In the genomic region with DNA sequence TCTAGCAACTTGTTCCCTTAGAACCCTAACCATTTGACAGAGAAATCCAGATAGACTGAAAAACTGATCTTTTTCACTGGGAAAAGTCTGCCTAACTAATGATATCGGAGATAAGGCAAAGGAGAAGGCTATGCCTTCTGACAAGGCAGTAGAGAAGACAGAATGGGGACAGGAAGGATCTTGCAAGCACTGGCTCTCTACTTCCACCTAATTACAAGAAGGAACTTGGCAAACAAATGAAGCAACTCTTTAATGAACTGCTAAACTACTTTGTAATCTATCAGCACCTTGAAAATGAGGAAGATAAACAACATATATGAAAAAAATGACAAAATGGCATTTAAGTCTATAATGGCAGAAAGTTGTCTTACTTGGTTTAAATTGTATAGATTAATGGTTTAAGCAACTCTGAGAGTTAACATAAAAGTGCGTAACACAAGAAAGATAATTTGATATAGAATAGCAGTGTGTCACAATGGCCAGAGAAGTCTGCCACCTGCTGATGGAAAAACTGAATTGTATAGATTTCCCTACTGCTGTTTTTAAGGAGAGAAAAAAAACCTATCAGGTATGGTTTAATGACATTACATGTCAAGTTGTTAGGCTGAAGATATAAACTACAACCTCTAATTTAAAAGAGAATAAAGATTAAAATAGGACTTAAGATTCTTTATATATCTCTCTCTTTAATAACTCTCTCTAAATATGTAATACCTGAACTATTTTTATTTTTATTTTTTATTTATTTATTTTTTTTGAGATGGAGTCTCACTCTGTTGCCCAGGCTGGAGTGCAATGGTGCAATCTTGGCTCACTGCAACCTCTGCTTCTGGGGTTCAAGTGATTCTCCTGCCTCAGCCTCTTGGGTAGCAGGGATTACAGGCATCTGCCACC, we compare ENCODE assay signal across 8 cellular contexts. TPM values are rescaled to one million over a fixed set of nuclear protein-coding genes. Genes with fewer than 3 reads are reported as not detected.
DNase-seq lines count a peak whose midpoint lies in the region; ATAC-seq, FAIRE-seq and TF ChIP-seq lines count a peak whose summit lies in the region.

No MANE protein-coding gene starts in this region.

- ATAC-seq in GM19455 (IDR thresholded peaks at IDR 0.05; ENCODE audit: unreplicated experiment) (peak; percentile 48), GM21619 (IDR thresholded peaks at IDR 0.05; ENCODE audit: unreplicated experiment) (no peak)

- no peak overlapping the region for H3K4me3 ChIP-seq in LNCaP clone FGC (ENCODE audit: low read depth, low read length)
- H3K4me3 ChIP-seq in mucosa of rectum (ENCODE audit: low read length in 2 of 2) = peak overlapping the region in 1 of 2 donors; percentile 7

- H3K4me1 Mint-ChIP-seq in endothelial cell (ENCODE audit: unreplicated experiment) = peaks cover 7% of the 10 kb centered on the region

- H3K4me1 ChIP-seq in mucosa of rectum (ENCODE audit: control insufficient read depth in 2 of 2, insufficient read depth in 2 of 2, low read length in 2 of 2) = peaks cover 8 to 9% of the 10 kb centered on the region in 2 donors

- peak; percentile 48 for TF ChIP-seq CTCF in D721Med (IDR thresholded peaks at IDR 0.05; ENCODE audit: insufficient read depth, missing control alignments)
- TF ChIP-seq CTCF in LNCaP clone FGC (IDR thresholded peaks at IDR 0.05; ENCODE audit: control insufficient read depth, extremely low read depth, insufficient read depth) = peak; percentile 55
- TF ChIP-seq CTCF in endothelial cell (IDR thresholded peaks at IDR 0.05; ENCODE audit: unreplicated experiment) = peak; percentile 73

- peak overlapping the region; percentile 17 for H3K27ac Mint-ChIP-seq in endothelial cell (ENCODE audit: unreplicated experiment)

- peak overlapping the region in 1 of 2 donors; percentile 57 for H3K9ac ChIP-seq in mucosa of rectum (ENCODE audit: low read depth in 1 of 2, low read length in 2 of 2)

- no peaks in the 10 kb centered on the region for H3K36me3 Mint-ChIP-seq in endothelial cell (ENCODE audit: low read depth, unreplicated experiment)

- in situ Hi-C loops in SK-MEL-5 (cut with HindIII; ENCODE audit: low pct_unique_long_range_greater_than_20kb, low sequenced_read_pairs) = no loop called here

- no peak overlapping the region for H3K4me3 Mint-ChIP-seq in endothelial cell (ENCODE audit: unreplicated experiment)

- H3K9me3 ChIP-seq in mucosa of rectum (ENCODE audit: control insufficient read depth in 2 of 2, low read length in 2 of 2) = no peaks in the 10 kb centered on the region

- FAIRE-seq in D721Med (lab: Jason Lieb, UNC) = no peak

- DNase-seq in D721Med (ENCODE audit: insufficient read length, low spot score) (no peak), LNCaP clone FGC (ENCODE audit: low read depth) (peak; percentile 47), SK-MEL-5 (ENCODE audit: low read depth, low spot score) (peak; percentile 80), endothelial cell (ENCODE audit: low spot score) (peak; percentile 32), hepatic stellate cell (ENCODE audit: low spot score) (no peak)

- no peaks in the 10 kb centered on the region for H3K9me3 Mint-ChIP-seq in endothelial cell (ENCODE audit: unreplicated experiment)

- H3K27ac ChIP-seq in mucosa of rectum (ENCODE audit: low read depth in 2 of 2, low read length in 2 of 2) = peak overlapping the region; percentile 56 to 67

- no peaks in the 10 kb centered on the region for H3K36me3 ChIP-seq in mucosa of rectum (ENCODE audit: control insufficient read depth in 2 of 2, insufficient read depth in 2 of 2, low read length in 2 of 2)

- H3K27me3 ChIP-seq in mucosa of rectum (ENCODE audit: control insufficient read depth in 2 of 2, insufficient read depth in 2 of 2, low read length in 2 of 2) = no peaks in the 10 kb centered on the region

- H3K27me3 Mint-ChIP-seq in endothelial cell (ENCODE audit: unreplicated experiment) = no peaks in the 10 kb centered on the region

RNA-seq across cellular contexts. Expression of a gene that starts 11.9 kb away (rescaled TPM):
- total RNA-seq in SK-MEL-5 (2014; rRNA removed; shearing (Covaris generic)) = 46.6 and 52.3 TPM in 2 replicates
- polyA plus RNA-seq in SK-MEL-5 (2015; cell fraction: cytosol; rRNA removed) = 35.5 and 36.0 TPM in 2 replicates
- 30.9 and 36.6 TPM in 2 replicates for polyA plus RNA-seq in SK-MEL-5 (2015; cell fraction: nucleus; rRNA removed)
- total RNA-seq in endothelial cell (ENCODE audit: unreplicated experiment) = 31.9 TPM

RNA-seq across cellular contexts. Expression of a gene that starts 58.5 kb away (rescaled TPM):
- 35.4 and 38.4 TPM in 2 replicates for total RNA-seq in SK-MEL-5 (2014; rRNA removed; shearing (Covaris generic))
- 24.8 and 28.8 TPM in 2 replicates for polyA plus RNA-seq in SK-MEL-5 (2015; cell fraction: cytosol; rRNA removed)
- polyA plus RNA-seq in SK-MEL-5 (2015; cell fraction: nucleus; rRNA removed) = 23.7 and 34.2 TPM in 2 replicates
- total RNA-seq in endothelial cell (ENCODE audit: unreplicated experiment) = 25.4 TPM

Comparison
In these comparisons a context has a peak if more than half of its experiments do, and no peak if none do; other contexts are left out.
1. DNase-seq: peak in LNCaP clone FGC (single experiment), SK-MEL-5 (single experiment) and endothelial cell (single experiment); none in D721Med (single experiment) and hepatic stellate cell (single experiment).
2. Peak in every context shown above with its lines, with median percentiles within 50 percentile points of each other: CTCF ChIP-seq.